In genomic region chr14:55600784-55601561, GRCh38 we compare ENCODE assay signal across 14 cellular contexts. TPM values are rescaled to one million over a fixed set of nuclear protein-coding genes. Genes with fewer than 3 reads are reported as not detected.
DNase-seq lines count a peak whose midpoint lies in the region; FAIRE-seq and TF ChIP-seq lines count a peak whose summit lies in the region.
"Had no signal": no experiment of that assay in that cellular context is flagged by ENCODE, and none has a peak within 500 bp of the region (broad histone marks: within the 10 kb centered on the region; RNA-seq: fewer than 3 reads in every experiment).

No MANE protein-coding gene starts in this region.

- DNase-seq in D721Med (ENCODE audit: insufficient read length, low spot score) = no peak
- peak; percentile 35 for DNase-seq in NCI-H460 (ENCODE audit: extremely low read depth, low read depth)
- peak; percentile 46 for DNase-seq in myocyte (ENCODE audit: low read depth)
- DNase-seq in NCI-H2196 (lab: John Stamatoyannopoulos, UW; ENCODE audit: unreplicated experiment) = no peak
- no peak for DNase-seq in right atrium auricular region (ENCODE audit: low spot score)
- no peak for DNase-seq in NCI-H2196 treated with DMSO at 0.1 percent for 48 hours (lab: John Stamatoyannopoulos, UW; ENCODE audit: unreplicated experiment)
- no peak for DNase-seq in effector CD4-positive, alpha-beta T cell
- DNase-seq: activated CD4-positive, alpha-beta T cell treated with anti-CD3 and anti-CD28 coated beads, Interleukin-2, amount 10 ng/mL, durations not matched to agents 7 days and 5 days; activated effector memory CD4-positive, alpha-beta T cell treated with Interleukin-2 at 50 U/mL for 16 hours had no signal

- no peak overlapping the region for H3K4me3 Mint-ChIP-seq in dendritic cell treated with granulocyte-macrophage colony-stimulating factor and Interleukin-4, amounts not matched to agents 40 ng/mL and 50 ng/mL, for 4 days
- H3K4me3 Mint-ChIP-seq: activated CD4-positive, alpha-beta T cell treated with anti-CD3 and anti-CD28 coated beads, Interleukin-2, amount 10 ng/mL, durations not matched to agents 7 days and 5 days; nephron; stimulated activated naive CD8-positive, alpha-beta T cell treated with anti-CD3 and anti-CD28 coated beads, Interleukin-15, Interleukin-2, amounts not matched to agents 100 ng/mL and 50 ng/mL, for 24 hours had no signal

- no peak for TF ChIP-seq CTCF in D721Med (IDR thresholded peaks at IDR 0.05; ENCODE audit: insufficient read depth, missing control alignments)
- no peak for TF ChIP-seq CTCF in right atrium auricular region (IDR thresholded peaks at IDR 0.05)

- no peaks in the 10 kb centered on the region for H3K9me3 Mint-ChIP-seq in dendritic cell treated with granulocyte-macrophage colony-stimulating factor and Interleukin-4, amounts not matched to agents 40 ng/mL and 50 ng/mL, for 4 days

- H3K27me3 Mint-ChIP-seq in dendritic cell treated with granulocyte-macrophage colony-stimulating factor and Interleukin-4, amounts not matched to agents 40 ng/mL and 50 ng/mL, for 4 days = no peaks in the 10 kb centered on the region
- H3K27me3 Mint-ChIP-seq: activated CD4-positive, alpha-beta T cell treated with anti-CD3 and anti-CD28 coated beads, Interleukin-2, amount 10 ng/mL, durations not matched to agents 7 days and 5 days; stimulated activated naive CD8-positive, alpha-beta T cell treated with anti-CD3 and anti-CD28 coated beads, Interleukin-15, Interleukin-2, amounts not matched to agents 100 ng/mL and 50 ng/mL, for 24 hours had no signal

- H3K27me3 ChIP-seq in right atrium auricular region = no peaks in the 10 kb centered on the region

- H3K4me1 Mint-ChIP-seq in dendritic cell treated with granulocyte-macrophage colony-stimulating factor and Interleukin-4, amounts not matched to agents 40 ng/mL and 50 ng/mL, for 4 days (ENCODE audit: low read depth) = peaks cover 17% of the 10 kb centered on the region
- H3K4me1 Mint-ChIP-seq: activated CD4-positive, alpha-beta T cell treated with anti-CD3 and anti-CD28 coated beads, Interleukin-2, amount 10 ng/mL, durations not matched to agents 7 days and 5 days; nephron had no signal

- H3K27ac Mint-ChIP-seq in dendritic cell treated with granulocyte-macrophage colony-stimulating factor and Interleukin-4, amounts not matched to agents 40 ng/mL and 50 ng/mL, for 4 days = peak overlapping the region; percentile 61
- H3K27ac Mint-ChIP-seq: activated CD4-positive, alpha-beta T cell treated with anti-CD3 and anti-CD28 coated beads, Interleukin-2, amount 10 ng/mL, durations not matched to agents 7 days and 5 days; nephron; stimulated activated naive CD8-positive, alpha-beta T cell treated with anti-CD3 and anti-CD28 coated beads, Interleukin-15, Interleukin-2, amounts not matched to agents 100 ng/mL and 50 ng/mL, for 24 hours had no signal

- H3K4me3 ChIP-seq in right atrium auricular region = no peak overlapping the region
- H3K4me3 ChIP-seq: coronary artery had no signal

- H3K36me3 Mint-ChIP-seq in dendritic cell treated with granulocyte-macrophage colony-stimulating factor and Interleukin-4, amounts not matched to agents 40 ng/mL and 50 ng/mL, for 4 days (ENCODE audit: low read depth) = peaks cover 6% of the 10 kb centered on the region

- H3K36me3 ChIP-seq in right atrium auricular region = no peaks in the 10 kb centered on the region

- FAIRE-seq in D721Med (lab: Jason Lieb, UNC) = peak; percentile 53

- H3K9me3 ChIP-seq in right atrium auricular region = no peaks in the 10 kb centered on the region

- intact Hi-C loops in dendritic cell treated with granulocyte-macrophage colony-stimulating factor and Interleukin-4, amounts not matched to agents 40 ng/mL and 50 ng/mL, for 4 days (cut with micrococcal nuclease) = no loop called here

- H3K4me1 ChIP-seq in right atrium auricular region = peaks cover 0 to 33% of the 10 kb centered on the region in 2 donors

- no peak overlapping the region for H3K27ac ChIP-seq in right atrium auricular region
- H3K27ac ChIP-seq: coronary artery, KMS-11 had no signal

RNA-seq across cellular contexts. Expression of gene KTN1, which starts 21.0 kb away (rescaled TPM):
- total RNA-seq in NCI-H460 (2014; rRNA removed; shearing (Covaris generic)) = 177 and 202 TPM in 2 replicates
- polyA plus RNA-seq in NCI-H460 (2014; cell fraction: nucleus; rRNA removed) = 119 and 190 TPM in 2 replicates
- total RNA-seq in myocyte (203 and 227 TPM in 2 replicates), right atrium auricular region (100 to 1,000 TPM; 128 to 209 TPM)
- polyA plus RNA-seq in myocyte (2012) = 58.0 TPM

Comparison
In these comparisons a context has a peak if more than half of its experiments do, and no peak if none do; other contexts are left out.
1. DNase-seq: peak in NCI-H460 (single experiment) and myocyte (single experiment); none in D721Med (single experiment), NCI-H2196 (single experiment), right atrium auricular region (single experiment), NCI-H2196 treated with DMSO at 0.1 percent for 48 hours (single experiment) and effector CD4-positive, alpha-beta T cell (single experiment).